Comparison of ENCODE assay signal across 8 cellular contexts in genomic region chrX:154412468-154412867, GRCh38. TPM values are rescaled to one million over a fixed set of nuclear protein-coding genes. Genes with fewer than 3 reads are reported as not detected.
DNase-seq lines count a peak whose midpoint lies in the region; ATAC-seq and TF ChIP-seq lines count a peak whose summit lies in the region.

No MANE protein-coding gene starts in this region.

- H3K27me3 ChIP-seq in skeletal muscle satellite cell (ENCODE audit: control insufficient read depth, insufficient read depth, low read length): no peaks in the 10 kb centered on the region

- H3K9me3 ChIP-seq in skeletal muscle satellite cell (replicated peaks; ENCODE audit: low read length): no peaks in the 10 kb centered on the region

- H3K9ac ChIP-seq in skeletal muscle satellite cell (ENCODE audit: low read depth, low read length): peak overlapping the region; percentile 87

- peak overlapping the region; percentile 82 for H3K4me3 ChIP-seq in skeletal muscle satellite cell (ENCODE audit: low read length)

- H3K4me1 ChIP-seq in skeletal muscle satellite cell (ENCODE audit: control insufficient read depth, insufficient read depth, low read length): peaks cover 12% of the 10 kb centered on the region

- intact Hi-C loops in Right ventricle myocardium superior (cut with DNase I): no loop called here

- H3K4me2 ChIP-seq in skeletal muscle satellite cell (ENCODE audit: low read length): peak overlapping the region; percentile 80

- no peaks in the 10 kb centered on the region for H3K36me3 ChIP-seq in skeletal muscle satellite cell (ENCODE audit: insufficient read depth, low read length)

- ATAC-seq in Right ventricle myocardium superior (ENCODE audit: poor library complexity): no peak
- ATAC-seq in HG02840 (IDR thresholded peaks at IDR 0.05; ENCODE audit: low FRiP score, unreplicated experiment): no peak

- peak; percentile 24 for DNase-seq in NCI-H82 (lab: John Stamatoyannopoulos, UW)
- no peak for DNase-seq in NCI-H82 treated with DMSO at 0.1 percent for 48 hours (lab: John Stamatoyannopoulos, UW; ENCODE audit: unreplicated experiment)
- peak; percentile 49 for DNase-seq in Right ventricle myocardium superior
- no peak for DNase-seq in NCI-H2227 treated with DMSO at 0.1 percent for 48 hours (lab: John Stamatoyannopoulos, UW)
- no peak for DNase-seq in RKO (ENCODE audit: low spot score)

- peak overlapping the region; percentile 90 for H3K27ac ChIP-seq in VCaP

- no peak for TF ChIP-seq CTCF in VCaP (conservative IDR thresholded peaks at IDR 0.05)

RNA-seq across cellular contexts. Expression of gene TAFAZZIN, which starts 1.1 kb away (rescaled TPM):
- 36.1 TPM for total RNA-seq in Right ventricle myocardium superior
- total RNA-seq in skeletal muscle satellite cell (2012; rRNA removed): 13.1 and 16.0 TPM in 2 replicates

RNA-seq across cellular contexts. Expression of gene DNASE1L1, which starts 3.4 kb away (rescaled TPM):
- total RNA-seq in Right ventricle myocardium superior: 57.7 TPM
- total RNA-seq in skeletal muscle satellite cell (2012; rRNA removed): 22.3 and 35.5 TPM in 2 replicates

RNA-seq across cellular contexts. Expression of gene RPL10, which starts 14.3 kb away (rescaled TPM):
- 2,020 TPM for total RNA-seq in Right ventricle myocardium superior
- total RNA-seq in skeletal muscle satellite cell (2012; rRNA removed): 2,217 and 3,625 TPM in 2 replicates

RNA-seq across cellular contexts. Expression of gene ATP6AP1, which starts 16.0 kb away (rescaled TPM):
- 74.8 TPM for total RNA-seq in Right ventricle myocardium superior
- 37.6 and 53.2 TPM in 2 replicates for total RNA-seq in skeletal muscle satellite cell (2012; rRNA removed)

RNA-seq across cellular contexts. Expression of gene GDI1, which starts 24.5 kb away (rescaled TPM):
- 70.3 TPM for total RNA-seq in Right ventricle myocardium superior
- 62.1 and 83.9 TPM in 2 replicates for total RNA-seq in skeletal muscle satellite cell (2012; rRNA removed)

Comparison
In these comparisons a context has a peak if more than half of its experiments do, and no peak if none do; other contexts are left out.
1. DNase-seq: peak in NCI-H82 (single experiment) and Right ventricle myocardium superior (single experiment); none in NCI-H82 treated with DMSO at 0.1 percent for 48 hours (single experiment), NCI-H2227 treated with DMSO at 0.1 percent for 48 hours (single experiment) and RKO (single experiment).